2 cellular contexts compared by ENCODE assay signal in genomic region chr22:27024982-27025381, GRCh38.
TF ChIP-seq lines count a peak whose summit lies in the region.

No MANE protein-coding gene starts in this region.

TF ChIP-seq in GM23338, 12 proteins besides CTCF, POLR2A, EP300 and RAD21 (continued from another document):
- TF ChIP-seq ZNF462 (CRISPR knock-in tag; IDR thresholded peaks at IDR 0.05) (no peak), EZH2 (IDR thresholded peaks at IDR 0.05; ENCODE audit: low read depth, unreplicated experiment) (no peak), ZNF114 (CRISPR knock-in tag; IDR thresholded peaks at IDR 0.05) (no peak), STAT1 (IDR thresholded peaks at IDR 0.05; ENCODE audit: unreplicated experiment) (no peak), POLR2AphosphoS5 (IDR thresholded peaks at IDR 0.05; ENCODE audit: low read depth) (no peak), ETS1 (IDR thresholded peaks at IDR 0.05) (no peak), EZH2phosphoT487 (IDR thresholded peaks at IDR 0.05; ENCODE audit: unreplicated experiment) (no peak), JUNB (IDR thresholded peaks at IDR 0.05; ENCODE audit: unreplicated experiment) (no peak), ZNF331 (CRISPR knock-in tag; IDR thresholded peaks at IDR 0.05; ENCODE audit: low read depth) (no peak), CREB1 (CRISPR knock-in tag; IDR thresholded peaks at IDR 0.05; ENCODE audit: low read depth) (no peak), REST (IDR thresholded peaks at IDR 0.05; ENCODE audit: unreplicated experiment) (no peak)
TF ChIP-seq in GM23338: peak in this region for 0.

TF ChIP-seq in IMR-90, 13 proteins besides CTCF, POLR2A, EP300 and RAD21 (continued from another document):
- TF ChIP-seq ELK1 (IDR thresholded peaks at IDR 0.05; ENCODE audit: borderline replicate concordance, low read depth, low read length) (no peak), NFE2L2 (IDR thresholded peaks at IDR 0.05; ENCODE audit: low read depth, low read length) (no peak), MAZ (IDR thresholded peaks at IDR 0.05; ENCODE audit: borderline replicate concordance, low read depth, low read length) (no peak), CHD1 (IDR thresholded peaks at IDR 0.05; ENCODE audit: low read depth, low read length) (no peak), MXI1 (IDR thresholded peaks at IDR 0.05; ENCODE audit: borderline replicate concordance, low read depth, low read length) (no peak)
